30 cellular contexts compared by ENCODE assay signal in genomic region chr9:87781331-87781730, GRCh38.
"Had no signal": no experiment of that assay in that cellular context is flagged by ENCODE, and none has a peak within 500 bp of the region (broad histone marks: within the 10 kb centered on the region; RNA-seq: fewer than 3 reads in every experiment).

No MANE protein-coding gene starts in this region.

- H3K27ac ChIP-seq: adrenal gland, ascending aorta, body of pancreas, brain microvascular endothelial cell, breast epithelium, cardiac muscle cell, colonic mucosa had no signal

- H3K36me3 ChIP-seq: adrenal gland, ascending aorta, brain microvascular endothelial cell, breast epithelium, cardiac muscle cell, colonic mucosa had no signal

- DNase-seq: activated effector memory CD4-positive, alpha-beta T cell treated with anti-CD3 and anti-CD28 coated beads, Interleukin-2, amount 50 U/mL, for 16 hours; activated effector memory CD4-positive, alpha-beta T cell treated with Interleukin-2 at 50 U/mL for 16 hours; activated gamma-delta T cell; activated gamma-delta T cell treated with Interleukin-2 at 50 U/mL for 16 hours; activated naive CD4-positive, alpha-beta T cell; activated naive CD4-positive, alpha-beta T cell treated with anti-CD3 and anti-CD28 coated beads for 36 hours; activated naive CD4-positive, alpha-beta T cell treated with anti-CD3 and anti-CD28 coated beads, Interleukin-2, amount 10 ng/mL, durations not matched to agents 7 days and 5 days; activated naive CD4-positive, alpha-beta T cell treated with anti-CD3 and anti-CD28 coated beads, Interleukin-2, amount 50 U/mL, for 16 hours; activated naive CD4-positive, alpha-beta T cell treated with Interleukin-2 at 50 U/mL for 16 hours; activated naive CD8-positive, alpha-beta T cell treated with anti-CD3 and anti-CD28 coated beads for 36 hours; activated naive CD8-positive, alpha-beta T cell treated with anti-CD3 and anti-CD28 coated beads, Interleukin-2, amount 10 ng/mL, durations not matched to agents 7 days and 5 days; activated naive CD8-positive, alpha-beta T cell treated with anti-CD3 and anti-CD28 coated beads, Interleukin-2, amount 50 U/mL, for 24 hours; activated T-cell treated with anti-CD3 and anti-CD28 coated beads, Interleukin-2, amount 50 U/mL, for 48 hours; activated T-cell treated with anti-CD3 and anti-CD28 coated beads, Interleukin-2, amount 50 U/mL, for 72 hours; adrenal gland; amniotic stem cell; amygdala; anterior cingulate cortex; aorta; body of pancreas; brain microvascular endothelial cell; caudate nucleus; central memory CD4-positive, alpha-beta T cell; cerebellar nuclear complex; colonic mucosa had no signal

- H3K4me3 ChIP-seq: adrenal gland, ascending aorta, body of pancreas, breast epithelium, cardiac muscle cell, colonic mucosa had no signal

- ATAC-seq: activated naive CD4-positive, alpha-beta T cell treated with anti-CD3 and anti-CD28 coated beads, Interleukin-2, amount 50 U/mL, for 72 hours; activated naive CD8-positive, alpha-beta T cell treated with anti-CD3 and anti-CD28 coated beads, Interleukin-2, amount 50 U/mL, for 24 hours; activated T-cell treated with anti-CD3 and anti-CD28 coated beads, Interleukin-2, amount 50 U/mL, for 72 hours; activated T-helper 17 cell treated with anti-CD3 and anti-CD28 coated beads, Interleukin-2, amount 50 U/mL, for 72 hours; body of pancreas had no signal

- H3K9me3 ChIP-seq: adrenal gland, ascending aorta, body of pancreas, breast epithelium, colonic mucosa had no signal

- H3K4me1 ChIP-seq: adrenal gland, ascending aorta, body of pancreas, breast epithelium, colonic mucosa had no signal

- H3K27me3 ChIP-seq: adrenal gland, ascending aorta, body of pancreas, brain microvascular endothelial cell, breast epithelium, cardiac muscle cell, colonic mucosa had no signal
